ENCODE assay signal across 8 cellular contexts in genomic region chr17:58331815-58332719, GRCh38. TPM values are rescaled to one million over a fixed set of nuclear protein-coding genes. Genes with fewer than 3 reads are reported as not detected.
DNase-seq lines count a peak whose midpoint lies in the region; ATAC-seq lines count a peak whose summit lies in the region.

No MANE protein-coding gene starts in this region.

- no peaks in the 10 kb centered on the region for H3K9me3 ChIP-seq in mononuclear cell (ENCODE audit: low read depth, low read length)

- peak overlapping the region; percentile 99 for H3K27ac Mint-ChIP-seq in activated naive CD4-positive, alpha-beta T cell treated with anti-CD3 and anti-CD28 coated beads, Interleukin-2, amount 10 ng/mL, durations not matched to agents 7 days and 5 days
- peak overlapping the region; percentile 100 for H3K27ac Mint-ChIP-seq in stimulated activated effector memory CD8-positive, alpha-beta T cell treated with anti-CD3 and anti-CD28 coated beads, Interleukin-12 subunit alpha, Interleukin-12 subunit beta, amount 100 ng/mL, for 72 hours

- CTCF ChIA-PET in activated naive CD4-positive, alpha-beta T cell treated with anti-CD3 and anti-CD28 coated beads, Interleukin-2, amount 10 ng/mL, durations not matched to agents 7 days and 5 days (lab: Charles Lee), result interaction anchor here (0.7 to 9.3 kb wide), 3 partner anchors 9 to 19 kb away, joined by 3 to 114 read pairs (median 3); no protein-coding TSS in a partner anchor

- no peaks in the 10 kb centered on the region for H3K27me3 ChIP-seq in mononuclear cell (ENCODE audit: insufficient read depth, low read length)

- H3K4me3 Mint-ChIP-seq in activated naive CD4-positive, alpha-beta T cell treated with anti-CD3 and anti-CD28 coated beads, Interleukin-2, amount 10 ng/mL, durations not matched to agents 7 days and 5 days, result peak overlapping the region; percentile 99
- peak overlapping the region; percentile 100 for H3K4me3 Mint-ChIP-seq in stimulated activated effector memory CD8-positive, alpha-beta T cell treated with anti-CD3 and anti-CD28 coated beads, Interleukin-12 subunit alpha, Interleukin-12 subunit beta, amount 100 ng/mL, for 72 hours

- peak; percentile 89 for DNase-seq in SKM-1 (lab: John Stamatoyannopoulos, UW; ENCODE audit: unreplicated experiment)
- DNase-seq in activated naive CD4-positive, alpha-beta T cell treated with anti-CD3 and anti-CD28 coated beads, Interleukin-2, amount 10 ng/mL, durations not matched to agents 7 days and 5 days, result peak; percentile 96
- peak; percentile 86 to 97 for DNase-seq in stimulated activated effector memory CD8-positive, alpha-beta T cell treated with anti-CD3 and anti-CD28 coated beads, Interleukin-12 subunit alpha, Interleukin-12 subunit beta, amount 100 ng/mL, for 72 hours (ENCODE audit: low spot score in 2 of 2)
- no peak for DNase-seq in NCI-H2171 treated with DMSO at 0.1 percent for 48 hours (lab: John Stamatoyannopoulos, UW)
- DNase-seq in A172 (ENCODE audit: low spot score), result no peak

- peaks cover 39% of the 10 kb centered on the region for H3K4me1 Mint-ChIP-seq in activated naive CD4-positive, alpha-beta T cell treated with anti-CD3 and anti-CD28 coated beads, Interleukin-2, amount 10 ng/mL, durations not matched to agents 7 days and 5 days
- H3K4me1 Mint-ChIP-seq in stimulated activated effector memory CD8-positive, alpha-beta T cell treated with anti-CD3 and anti-CD28 coated beads, Interleukin-12 subunit alpha, Interleukin-12 subunit beta, amount 100 ng/mL, for 72 hours, result peaks cover 90% of the 10 kb centered on the region

- H3K27me3 Mint-ChIP-seq in activated naive CD4-positive, alpha-beta T cell treated with anti-CD3 and anti-CD28 coated beads, Interleukin-2, amount 10 ng/mL, durations not matched to agents 7 days and 5 days, result peaks cover 19% of the 10 kb centered on the region

- H3K9me3 Mint-ChIP-seq in activated naive CD4-positive, alpha-beta T cell treated with anti-CD3 and anti-CD28 coated beads, Interleukin-2, amount 10 ng/mL, durations not matched to agents 7 days and 5 days, result no peaks in the 10 kb centered on the region
- H3K9me3 Mint-ChIP-seq in stimulated activated effector memory CD8-positive, alpha-beta T cell treated with anti-CD3 and anti-CD28 coated beads, Interleukin-12 subunit alpha, Interleukin-12 subunit beta, amount 100 ng/mL, for 72 hours, result no peaks in the 10 kb centered on the region

- H3K4me1 ChIP-seq in mononuclear cell (ENCODE audit: insufficient read depth, low read length), result peaks cover 68% of the 10 kb centered on the region

- peak overlapping the region; percentile 99 for H3K4me3 ChIP-seq in mononuclear cell (ENCODE audit: low read length)

- peaks cover 41% of the 10 kb centered on the region for H3K36me3 Mint-ChIP-seq in activated naive CD4-positive, alpha-beta T cell treated with anti-CD3 and anti-CD28 coated beads, Interleukin-2, amount 10 ng/mL, durations not matched to agents 7 days and 5 days
- H3K36me3 Mint-ChIP-seq in stimulated activated effector memory CD8-positive, alpha-beta T cell treated with anti-CD3 and anti-CD28 coated beads, Interleukin-12 subunit alpha, Interleukin-12 subunit beta, amount 100 ng/mL, for 72 hours, result peaks cover 100% of the 10 kb centered on the region

- ATAC-seq in GM21529 (IDR thresholded peaks at IDR 0.05; ENCODE audit: unreplicated experiment) (peak; percentile 16), GM21528 (IDR thresholded peaks at IDR 0.05; ENCODE audit: low FRiP score, unreplicated experiment) (no peak)
- peak; percentile 17 for ATAC-seq in stimulated activated effector memory CD8-positive, alpha-beta T cell treated with anti-CD3 and anti-CD28 coated beads, Interleukin-12 subunit alpha, Interleukin-12 subunit beta, amount 100 ng/mL, for 72 hours

RNA-seq across cellular contexts. Expression of gene TSPOAP1, which starts 3.5 kb away (rescaled TPM):
- total RNA-seq in mononuclear cell, result 22.4 TPM
- total RNA-seq in A172 (2014; rRNA removed; shearing (Covaris generic)), result not detected in 2 replicates

RNA-seq across cellular contexts. Expression of gene SUPT4H1, which starts 19.9 kb away (rescaled TPM):
- 65.3 TPM for total RNA-seq in mononuclear cell
- 76.1 and 161 TPM in 2 replicates for total RNA-seq in A172 (2014; rRNA removed; shearing (Covaris generic))

RNA-seq across cellular contexts. Expression of gene MPO, which starts 51.3 kb away (rescaled TPM):
- total RNA-seq in mononuclear cell, result 0.42 TPM
- not detected in 2 replicates for total RNA-seq in A172 (2014; rRNA removed; shearing (Covaris generic))

Comparison
In these comparisons a context has a peak if more than half of its experiments do, and no peak if none do; other contexts are left out.
1. DNase-seq: peak in SKM-1 (single experiment), activated naive CD4-positive, alpha-beta T cell treated with anti-CD3 and anti-CD28 coated beads, Interleukin-2, amount 10 ng/mL, durations not matched to agents 7 days and 5 days (single experiment) and stimulated activated effector memory CD8-positive, alpha-beta T cell treated with anti-CD3 and anti-CD28 coated beads, Interleukin-12 subunit alpha, Interleukin-12 subunit beta, amount 100 ng/mL, for 72 hours (2 of 2); none in NCI-H2171 treated with DMSO at 0.1 percent for 48 hours (single experiment) and A172 (single experiment).
2. RNA of gene TSPOAP1, which starts 3.5 kb away (total RNA-seq): 22.4 TPM in mononuclear cell (single experiment); not detected in A172; every median in the first group is over 10 times any median in the second.